Comparison of ENCODE assay signal across 1 cellular context in the genomic region with DNA sequence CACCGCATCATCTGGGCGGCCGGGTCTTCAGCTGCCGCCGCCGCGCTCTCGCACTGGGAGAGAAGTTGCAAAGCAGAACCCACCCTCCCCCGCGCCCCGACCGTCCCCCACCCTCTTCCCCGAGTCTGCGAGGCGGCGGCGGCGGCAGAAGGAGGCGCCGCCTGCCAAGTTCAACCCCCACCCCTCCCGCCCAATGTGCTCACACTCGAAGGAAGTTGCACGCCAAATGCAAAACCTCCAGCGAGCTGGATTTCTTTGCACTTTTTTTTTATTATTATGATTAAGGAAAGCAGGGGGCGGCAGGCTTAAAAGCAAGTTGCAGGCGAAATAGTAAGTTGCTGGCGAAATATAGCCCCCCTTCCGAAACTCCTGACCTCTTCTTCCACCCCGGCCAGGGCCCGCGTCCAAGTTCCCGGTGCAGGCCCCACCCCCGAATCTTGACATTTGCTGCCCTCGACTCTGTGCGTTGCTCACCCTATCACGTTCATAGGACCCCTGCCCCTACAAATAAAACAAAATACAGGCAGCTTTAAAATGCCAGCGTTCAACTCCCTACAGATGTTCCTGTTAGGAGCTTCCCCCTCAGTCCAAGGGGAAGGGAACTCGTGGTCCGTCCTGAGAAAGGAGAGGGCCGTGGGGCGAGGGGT.
TF ChIP-seq lines count a peak whose summit lies in the region.

No MANE protein-coding gene starts in this region.

TF ChIP-seq in K562, 482 proteins besides CTCF, POLR2A, EP300 and RAD21 (continued from another document):
- TF ChIP-seq NRF1 (conservative IDR thresholded peaks at IDR 0.05 in 1 of 2, IDR thresholded peaks at IDR 0.05 in 1 of 2) (no peak), PTBP1 (IDR thresholded peaks at IDR 0.05; ENCODE audit: low read depth, low read length) (no peak), ARNT (IDR thresholded peaks at IDR 0.05) (0 out of 4 replicates have a peak, but pooled peaks of 1 of the 2 experiments have one; percentile 32)
